In the genomic region with DNA sequence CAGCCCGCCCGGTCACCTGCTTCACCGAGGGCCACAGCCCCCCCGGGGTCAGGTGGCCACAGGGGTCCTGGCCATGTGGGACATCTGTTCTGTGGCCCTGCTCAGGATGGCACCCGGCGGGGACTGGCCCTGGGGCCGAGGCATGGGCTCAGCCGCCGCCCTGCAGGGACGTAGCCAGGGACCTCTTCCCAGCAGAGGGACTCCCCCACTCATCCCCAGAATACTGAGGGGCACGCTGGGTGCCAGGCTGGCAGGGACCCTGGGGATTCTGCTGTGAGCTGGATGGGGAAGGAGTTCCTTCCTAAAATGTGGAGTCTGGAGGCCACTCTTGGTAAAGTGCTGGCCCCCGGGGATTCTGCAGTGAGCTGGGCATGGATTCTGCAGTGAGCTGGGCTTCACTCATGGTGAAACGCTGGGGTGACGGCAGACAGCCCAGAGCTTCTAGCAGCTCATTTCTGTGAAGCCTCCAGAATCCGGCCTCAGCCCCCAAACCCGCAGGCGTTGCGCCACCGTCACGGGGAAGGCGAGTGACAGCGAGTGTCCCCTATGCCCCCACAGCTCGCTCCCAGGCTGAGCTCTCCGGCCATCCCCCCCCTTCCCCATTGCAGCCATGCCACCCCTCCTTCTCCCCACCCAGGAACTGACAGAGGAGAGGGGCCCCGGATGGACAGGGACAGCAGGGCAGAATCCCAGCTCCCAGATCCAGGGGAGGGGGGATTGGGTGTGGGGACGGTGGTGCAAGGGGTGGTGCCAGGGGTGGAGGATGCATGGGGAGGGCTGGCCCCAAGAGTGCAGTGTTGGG, we compare ENCODE assay signal across 10 cellular contexts. TPM values are rescaled to one million over a fixed set of nuclear protein-coding genes. Genes with fewer than 3 reads are reported as not detected.
DNase-seq lines count a peak whose midpoint lies in the region; ATAC-seq and TF ChIP-seq lines count a peak whose summit lies in the region.
"Had no signal": no experiment of that assay in that cellular context is flagged by ENCODE, and none has a peak within 500 bp of the region (broad histone marks: within the 10 kb centered on the region; RNA-seq: fewer than 3 reads in every experiment).

No MANE protein-coding gene starts in this region.

- no peaks in the 10 kb centered on the region for H3K9me3 ChIP-seq in CD4-positive, alpha-beta T cell (ENCODE audit: control insufficient read depth, low read length)
- no peaks in the 10 kb centered on the region for H3K9me3 ChIP-seq in HUES6 (ENCODE audit: control insufficient read depth, insufficient read depth, low read depth, low read length)
- H3K9me3 ChIP-seq: tibial nerve had no signal

- H3K36me3 ChIP-seq in HUES6 (ENCODE audit: control insufficient read depth, insufficient read depth, low read length): no peaks in the 10 kb centered on the region
- H3K36me3 ChIP-seq: tibial nerve had no signal

- peak overlapping the region; percentile 50 for H3K4me3 ChIP-seq in HUES6 (ENCODE audit: low read depth, low read length)

- no peaks in the 10 kb centered on the region for H3K27me3 ChIP-seq in CD4-positive, alpha-beta T cell (ENCODE audit: control insufficient read depth, insufficient read depth, low read length)
- peaks cover 43% of the 10 kb centered on the region for H3K27me3 ChIP-seq in HUES6 (ENCODE audit: control insufficient read depth, insufficient read depth, low read length)

- POLR2A ChIA-PET in CD4-positive, alpha-beta T cell (lab: Charles Lee): interaction anchor here (1.2 to 10.8 kb wide), 3 partner anchors 8 to 118 kb away, joined by 7 to 362 read pairs (median 12); partner anchors contain the start of gene UBE2G2
- POLR2A ChIA-PET in activated naive CD8-positive, alpha-beta T cell treated with anti-CD3 and anti-CD28 coated beads, Interleukin-2, amount 10 ng/mL, durations not matched to agents 7 days and 5 days (lab: Charles Lee): interaction anchor here (0.6 to 5.4 kb wide), 9 partner anchors 9 to 877 kb away, joined by 3 to 39 read pairs (median 4); partner anchors contain the start of genes PTTG1IP, SUMO3 and UBE2G2
- POLR2A ChIA-PET in naive thymus-derived CD8-positive, alpha-beta T cell (lab: Charles Lee): interaction anchor here (0.6 to 16.7 kb wide), 10 partner anchors 8 to 117 kb away, joined by 3 to 703 read pairs (median 7); partner anchors contain the start of genes PTTG1IP and UBE2G2

- CTCF ChIA-PET in CD4-positive, alpha-beta T cell (lab: Charles Lee): interaction anchor here (0.6 to 1.4 kb wide), 2 partner anchors 12 to 220 kb away, joined by 3 to 4 read pairs; no protein-coding TSS in a partner anchor

- DNase-seq in CD4-positive, alpha-beta T cell: peak in 1 of 10 experiments; percentile 33
- DNase-seq in activated naive CD8-positive, alpha-beta T cell treated with anti-CD3 and anti-CD28 coated beads, Interleukin-2, amount 10 ng/mL, durations not matched to agents 7 days and 5 days: no peak
- no peak for DNase-seq in naive thymus-derived CD8-positive, alpha-beta T cell
- DNase-seq in GM20000 (ENCODE audit: low spot score) (no peak), type B pancreatic cell (ENCODE audit: extremely low spot score, unreplicated experiment) (no peak), cerebellar nuclear complex (lab: John Stamatoyannopoulos, UW) (no peak)
- DNase-seq: NCI-H69 had no signal

- peaks cover 47% of the 10 kb centered on the region for H3K36me3 Mint-ChIP-seq in CD4-positive, alpha-beta T cell (ENCODE audit: low read depth)
- H3K36me3 Mint-ChIP-seq in activated naive CD8-positive, alpha-beta T cell treated with anti-CD3 and anti-CD28 coated beads, Interleukin-2, amount 10 ng/mL, durations not matched to agents 7 days and 5 days: peaks cover 42% of the 10 kb centered on the region
- peaks cover 4 to 23% (median 6%) of the 10 kb centered on the region in 3 donors for H3K36me3 Mint-ChIP-seq in naive thymus-derived CD8-positive, alpha-beta T cell
- no peaks in the 10 kb centered on the region for H3K36me3 Mint-ChIP-seq in type B pancreatic cell

- no peak for ATAC-seq in CD4-positive, alpha-beta T cell (ENCODE audit: poor library complexity)
- peak; percentile 3 for ATAC-seq in activated naive CD8-positive, alpha-beta T cell treated with anti-CD3 and anti-CD28 coated beads, Interleukin-2, amount 10 ng/mL, durations not matched to agents 7 days and 5 days (ENCODE audit: low read depth)
- ATAC-seq in naive thymus-derived CD8-positive, alpha-beta T cell: no peak
- no peak for ATAC-seq in GM21526 (IDR thresholded peaks at IDR 0.05; ENCODE audit: low FRiP score, unreplicated experiment)

- H3K9me3 Mint-ChIP-seq in CD4-positive, alpha-beta T cell: no peaks in the 10 kb centered on the region
- H3K9me3 Mint-ChIP-seq in activated naive CD8-positive, alpha-beta T cell treated with anti-CD3 and anti-CD28 coated beads, Interleukin-2, amount 10 ng/mL, durations not matched to agents 7 days and 5 days: no peaks in the 10 kb centered on the region
- peaks cover 0 to 4% (median 0%) of the 10 kb centered on the region in 9 donors for H3K9me3 Mint-ChIP-seq in naive thymus-derived CD8-positive, alpha-beta T cell
- H3K9me3 Mint-ChIP-seq in type B pancreatic cell: no peaks in the 10 kb centered on the region

- peak overlapping the region; percentile 73 for H3K27ac ChIP-seq in CD4-positive, alpha-beta T cell (ENCODE audit: low read depth, low read length)
- no peak overlapping the region for H3K27ac ChIP-seq in HUES6 (ENCODE audit: low read depth, low read length)

- TF ChIP-seq CTCF in CD4-positive, alpha-beta T cell (IDR thresholded peaks at IDR 0.05): no peak
- TF ChIP-seq CTCF in GM20000 (IDR thresholded peaks at IDR 0.05; ENCODE audit: extremely low read depth, missing control alignments): no peak
- no peak for TF ChIP-seq CTCF in type B pancreatic cell (conservative IDR thresholded peaks at IDR 0.05)

- peak overlapping the region; percentile 96 for H3K27ac Mint-ChIP-seq in CD4-positive, alpha-beta T cell
- peak overlapping the region; percentile 99 for H3K27ac Mint-ChIP-seq in activated naive CD8-positive, alpha-beta T cell treated with anti-CD3 and anti-CD28 coated beads, Interleukin-2, amount 10 ng/mL, durations not matched to agents 7 days and 5 days
- H3K27ac Mint-ChIP-seq in naive thymus-derived CD8-positive, alpha-beta T cell: peak overlapping the region; percentile 91 to 99 (median 94)
- H3K27ac Mint-ChIP-seq in type B pancreatic cell: no peak overlapping the region

- H3K4me1 ChIP-seq in HUES6 (ENCODE audit: control insufficient read depth, insufficient read depth, low read length): peaks cover 17% of the 10 kb centered on the region

- H3K4me3 Mint-ChIP-seq in CD4-positive, alpha-beta T cell: peak overlapping the region; percentile 96
- peak overlapping the region; percentile 100 for H3K4me3 Mint-ChIP-seq in activated naive CD8-positive, alpha-beta T cell treated with anti-CD3 and anti-CD28 coated beads, Interleukin-2, amount 10 ng/mL, durations not matched to agents 7 days and 5 days
- peak overlapping the region; percentile 93 to 100 (median 98) for H3K4me3 Mint-ChIP-seq in naive thymus-derived CD8-positive, alpha-beta T cell
- no peak overlapping the region for H3K4me3 Mint-ChIP-seq in type B pancreatic cell

- intact Hi-C loops in CD4-positive, alpha-beta T cell (cut with DNase I, micrococcal nuclease): no loop called here

- peak overlapping the region; percentile 19 for H3K9ac ChIP-seq in HUES6 (ENCODE audit: low read length)

- H3K4me1 Mint-ChIP-seq in CD4-positive, alpha-beta T cell (ENCODE audit: low read depth): peaks cover 83% of the 10 kb centered on the region
- H3K4me1 Mint-ChIP-seq in activated naive CD8-positive, alpha-beta T cell treated with anti-CD3 and anti-CD28 coated beads, Interleukin-2, amount 10 ng/mL, durations not matched to agents 7 days and 5 days: peaks cover 54% of the 10 kb centered on the region
- peaks cover 43 to 91% (median 84%) of the 10 kb centered on the region in 4 donors for H3K4me1 Mint-ChIP-seq in naive thymus-derived CD8-positive, alpha-beta T cell
- no peaks in the 10 kb centered on the region for H3K4me1 Mint-ChIP-seq in type B pancreatic cell (ENCODE audit: unreplicated experiment)

- no peaks in the 10 kb centered on the region for H3K27me3 Mint-ChIP-seq in CD4-positive, alpha-beta T cell
- H3K27me3 Mint-ChIP-seq in activated naive CD8-positive, alpha-beta T cell treated with anti-CD3 and anti-CD28 coated beads, Interleukin-2, amount 10 ng/mL, durations not matched to agents 7 days and 5 days: no peaks in the 10 kb centered on the region
- H3K27me3 Mint-ChIP-seq in naive thymus-derived CD8-positive, alpha-beta T cell: no peaks in the 10 kb centered on the region
- H3K27me3 Mint-ChIP-seq in type B pancreatic cell: peaks cover 48% of the 10 kb centered on the region

RNA-seq across cellular contexts. Expression of gene ITGB2, which starts 1.4 kb away (rescaled TPM):
- 100 to 1,000 TPM; 283 to 284 TPM for total RNA-seq in CD4-positive, alpha-beta T cell
- 100 to 1,000 TPM; 416 to 452 TPM for total RNA-seq in activated naive CD8-positive, alpha-beta T cell treated with anti-CD3 and anti-CD28 coated beads, Interleukin-2, amount 10 ng/mL, durations not matched to agents 7 days and 5 days
- 100 to 1,000 TPM; 177 to 180 TPM for total RNA-seq in naive thymus-derived CD8-positive, alpha-beta T cell
- polyA plus RNA-seq in naive thymus-derived CD8-positive, alpha-beta T cell: 100 to 1,000 TPM; 423 to 549 (median 524) TPM
- 0.36 and 0.80 TPM in 2 replicates for total RNA-seq in type B pancreatic cell (ENCODE audit: low replicate concordance)

RNA-seq across cellular contexts. Expression of gene SLX9, which starts 20.5 kb away (rescaled TPM):
- 1 to 10 TPM; 7.7 to 9.1 TPM for total RNA-seq in CD4-positive, alpha-beta T cell
- total RNA-seq in activated naive CD8-positive, alpha-beta T cell treated with anti-CD3 and anti-CD28 coated beads, Interleukin-2, amount 10 ng/mL, durations not matched to agents 7 days and 5 days: 10 to 100 TPM; 44.2 to 44.3 TPM
- 10 to 100 TPM; 23.5 to 27.9 TPM for total RNA-seq in naive thymus-derived CD8-positive, alpha-beta T cell
- 10 to 100 TPM; 11.7 to 13.5 (median 12.1) TPM for polyA plus RNA-seq in naive thymus-derived CD8-positive, alpha-beta T cell
- total RNA-seq in type B pancreatic cell (ENCODE audit: low replicate concordance): 25.6 and 33.3 TPM in 2 replicates

RNA-seq across cellular contexts. Expression of gene PTTG1IP, which starts 45.8 kb away (rescaled TPM):
- total RNA-seq in CD4-positive, alpha-beta T cell: 10 to 100 TPM; 99.0 to 99.5 TPM
- 10 to 100 TPM; 66.1 to 73.2 TPM for total RNA-seq in activated naive CD8-positive, alpha-beta T cell treated with anti-CD3 and anti-CD28 coated beads, Interleukin-2, amount 10 ng/mL, durations not matched to agents 7 days and 5 days
- 10 to 100 TPM; 62.0 to 68.7 TPM for total RNA-seq in naive thymus-derived CD8-positive, alpha-beta T cell
- 10 to 100 TPM; 42.4 to 54.1 (median 44.3) TPM for polyA plus RNA-seq in naive thymus-derived CD8-positive, alpha-beta T cell
- total RNA-seq in type B pancreatic cell (ENCODE audit: low replicate concordance): 168 and 195 TPM in 2 replicates

Comparison
In these comparisons a context has a peak if more than half of its experiments do, and no peak if none do; other contexts are left out.
1. RNA of gene ITGB2, which starts 1.4 kb away (total RNA-seq): 416 to 452 TPM in activated naive CD8-positive, alpha-beta T cell treated with anti-CD3 and anti-CD28 coated beads, Interleukin-2, amount 10 ng/mL, durations not matched to agents 7 days and 5 days, 283 to 284 TPM in CD4-positive, alpha-beta T cell and 177 to 180 TPM in naive thymus-derived CD8-positive, alpha-beta T cell; 0.36 to 0.80 TPM in type B pancreatic cell; every median in the first group is over 10 times any median in the second.